10 cellular contexts compared by ENCODE assay signal in genomic region chr2:233470007-233470687, GRCh38.
DNase-seq lines count a peak whose midpoint lies in the region; ATAC-seq lines count a peak whose summit lies in the region.
"Had no signal": no experiment of that assay in that cellular context is flagged by ENCODE, and none has a peak within 500 bp of the region (broad histone marks: within the 10 kb centered on the region; RNA-seq: fewer than 3 reads in every experiment).

No MANE protein-coding gene starts in this region.

- no peaks in the 10 kb centered on the region for H3K9me3 ChIP-seq in skeletal muscle tissue (ENCODE audit: control insufficient read depth in 3 of 3, low read length in 3 of 3)
- H3K9me3 ChIP-seq: neutrophil had no signal

- peak overlapping the region in 2 of 3 donors; percentile 7 to 20 for H3K4me3 ChIP-seq in skeletal muscle tissue (ENCODE audit: low read length in 3 of 3)

- intact Hi-C loops in left colon (cut with DNase I, micrococcal nuclease) = no loop called here

- no peaks in the 10 kb centered on the region for H3K27me3 ChIP-seq in skeletal muscle tissue (ENCODE audit: control insufficient read depth in 3 of 3, insufficient read depth in 3 of 3, low read length in 3 of 3)
- H3K27me3 ChIP-seq: neutrophil had no signal

- peaks cover 57 to 75% (median 65%) of the 10 kb centered on the region in 3 donors for H3K36me3 ChIP-seq in skeletal muscle tissue (ENCODE audit: control insufficient read depth in 3 of 3, insufficient read depth in 3 of 3, low read length in 3 of 3)

- DNase-seq in NCI-H2196 treated with DMSO at 0.1 percent for 48 hours (lab: John Stamatoyannopoulos, UW; ENCODE audit: unreplicated experiment) (peak; percentile 62), caudate nucleus (lab: John Stamatoyannopoulos, UW) (peak in 55 of 61 donors; percentile 23 to 90 (median 71)), left colon (peak in 1 of 2 donors; percentile 60), germinal center (ENCODE audit: low spot score) (no peak)
- DNase-seq: stimulated activated naive CD4-positive, alpha-beta T cell treated with Interleukin-2 at 50 U/mL for 16 hours had no signal

- peak overlapping the region in 1 of 3 donors; percentile 60 for H3K9ac ChIP-seq in skeletal muscle tissue (ENCODE audit: low read depth in 1 of 3, low read length in 3 of 3)

- peaks cover 11 to 30% (median 15%) of the 10 kb centered on the region in 3 donors for H3K4me1 ChIP-seq in skeletal muscle tissue (ENCODE audit: control insufficient read depth in 3 of 3, insufficient read depth in 3 of 3, low read length in 3 of 3)

- H3K27ac ChIP-seq in caudate nucleus (ENCODE audit: low read depth, low read length) (peak overlapping the region; percentile 90), skeletal muscle tissue (ENCODE audit: low read depth, low read length) (peak overlapping the region; percentile 72)
- H3K27ac ChIP-seq: neutrophil had no signal

- ATAC-seq in left colon (peak; percentile 18), GM21825 (IDR thresholded peaks at IDR 0.05; ENCODE audit: unreplicated experiment) (no peak), HG02970 (IDR thresholded peaks at IDR 0.05; ENCODE audit: low FRiP score, unreplicated experiment) (no peak), HG02678 (IDR thresholded peaks at IDR 0.05; ENCODE audit: unreplicated experiment) (no peak)
